17 cellular contexts compared by ENCODE assay signal in the genomic region with DNA sequence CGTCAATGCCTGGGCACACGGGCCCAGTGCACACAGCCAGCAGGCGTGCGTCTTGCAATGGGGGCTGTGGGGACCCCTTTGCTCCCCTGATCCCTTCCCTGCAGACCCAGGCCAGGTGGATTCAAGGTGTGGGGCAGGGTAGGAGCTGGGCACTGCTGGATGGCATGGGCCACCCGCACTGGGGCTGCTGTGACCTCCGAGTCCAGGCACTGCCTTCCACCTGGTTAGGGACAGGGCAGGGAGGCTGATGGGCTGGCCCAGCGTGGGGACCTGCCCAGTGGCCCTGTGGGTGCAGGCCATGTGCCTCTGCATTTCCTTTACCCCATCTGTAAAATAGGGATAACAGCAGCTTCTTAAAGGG. TPM values are rescaled to one million over a fixed set of nuclear protein-coding genes. Genes with fewer than 3 reads are reported as not detected.
DNase-seq lines count a peak whose midpoint lies in the region; ATAC-seq, FAIRE-seq and TF ChIP-seq lines count a peak whose summit lies in the region.
"Had no signal": no experiment of that assay in that cellular context is flagged by ENCODE, and none has a peak within 500 bp of the region (broad histone marks: within the 10 kb centered on the region; RNA-seq: fewer than 3 reads in every experiment).

No MANE protein-coding gene starts in this region.

- H3K4me2 ChIP-seq in K562 (ENCODE audit: insufficient read depth, low read length) (no peak overlapping the region), osteoblast (ENCODE audit: insufficient read depth, low read length) (no peak overlapping the region)
- H3K4me2 ChIP-seq: smooth muscle cell had no signal

- peak overlapping the region; percentile 80 for H3K27ac Mint-ChIP-seq in activated naive CD4-positive, alpha-beta T cell treated with anti-CD3 and anti-CD28 coated beads, Interleukin-2, amount 10 ng/mL, durations not matched to agents 7 days and 5 days
- H3K27ac Mint-ChIP-seq in activated naive CD4-positive, alpha-beta T cell treated with anti-CD3 and anti-CD28 coated beads for 36 hours = no peak overlapping the region
- H3K27ac Mint-ChIP-seq: progenitor cell of endocrine pancreas had no signal

- H3K9me1 ChIP-seq in K562 (ENCODE audit: control insufficient read depth, insufficient read depth, low read length) = peaks cover 2% of the 10 kb centered on the region

- TF ChIP-seq POLR2A in K562 (conservative IDR thresholded peaks at IDR 0.05) = no peak

- H3K9ac ChIP-seq in K562 (ENCODE audit: insufficient read depth in 1 of 2, low read depth in 2 of 2, low read length in 2 of 2) = no peak overlapping the region
- H3K9ac ChIP-seq: GM23248 had no signal

- CTCF ChIA-PET in activated naive CD4-positive, alpha-beta T cell treated with anti-CD3 and anti-CD28 coated beads, Interleukin-2, amount 10 ng/mL, durations not matched to agents 7 days and 5 days (lab: Charles Lee) = interaction anchor here (0.6 to 0.7 kb wide), 2 partner anchors 26 to 65 kb away, joined by 3 read pairs; no protein-coding TSS in a partner anchor
- CTCF ChIA-PET in activated naive CD4-positive, alpha-beta T cell treated with anti-CD3 and anti-CD28 coated beads for 36 hours (lab: Charles Lee) = interaction anchor here (2.9 kb wide), 1 partner anchor 64 kb away, joined by 12 read pairs; no protein-coding TSS in a partner anchor
- CTCF ChIA-PET in K562 (lab: Yijun Ruan, JAX; ENCODE audit: low intra/inter-chr PET ratio) = no interaction called here

- no peak for FAIRE-seq in K562 (lab: Jason Lieb, UNC)
- FAIRE-seq: HepG2 had no signal

- H3K27me3 ChIP-seq in K562 (ENCODE audit: control insufficient read depth in 2 of 2, insufficient read depth in 2 of 2, low read length in 2 of 2) (peaks cover 17 to 74% of the 10 kb centered on the region in 2 experiments; a peak in 4 of 5 replicates), osteoblast (ENCODE audit: insufficient read depth, low read length) (no peaks in the 10 kb centered on the region)

- H4K20me1 ChIP-seq in K562 (replicated peaks; ENCODE audit: control insufficient read depth, insufficient read depth, low read length) (no peaks in the 10 kb centered on the region), osteoblast (ENCODE audit: insufficient read depth, low read length) (no peaks in the 10 kb centered on the region)

- H3K27ac ChIP-seq in K562 (ENCODE audit: extremely low read depth, low read depth, low read length) = no peak overlapping the region
- H3K27ac ChIP-seq in osteoblast (ENCODE audit: low read depth, low read length) = no peak overlapping the region
- H3K27ac ChIP-seq: GM23248 had no signal

- H3K9me3 Mint-ChIP-seq in activated naive CD4-positive, alpha-beta T cell treated with anti-CD3 and anti-CD28 coated beads, Interleukin-2, amount 10 ng/mL, durations not matched to agents 7 days and 5 days = no peaks in the 10 kb centered on the region
- no peaks in the 10 kb centered on the region for H3K9me3 Mint-ChIP-seq in activated naive CD4-positive, alpha-beta T cell treated with anti-CD3 and anti-CD28 coated beads for 36 hours

- peaks cover 20% of the 10 kb centered on the region for H3K27me3 Mint-ChIP-seq in activated naive CD4-positive, alpha-beta T cell treated with anti-CD3 and anti-CD28 coated beads, Interleukin-2, amount 10 ng/mL, durations not matched to agents 7 days and 5 days
- no peaks in the 10 kb centered on the region for H3K27me3 Mint-ChIP-seq in activated naive CD4-positive, alpha-beta T cell treated with anti-CD3 and anti-CD28 coated beads for 36 hours (ENCODE audit: low read depth)

- H2AFZ ChIP-seq in K562 (ENCODE audit: low read depth, low read length) = no peak overlapping the region
- no peak overlapping the region for H2AFZ ChIP-seq in osteoblast (ENCODE audit: low read length)
- H2AFZ ChIP-seq: GM23248 had no signal

- 3% methylated on average over 5 of the region's 7 CpGs for WGBS in K562 (ENCODE audit: insufficient coverage, low coverage, missing lambda C conversion rate)

- no peaks in the 10 kb centered on the region for H3K36me3 ChIP-seq in K562 (ENCODE audit: control insufficient read depth, insufficient read depth, low read length)
- H3K36me3 ChIP-seq in osteoblast (ENCODE audit: insufficient read depth, low read length) = no peaks in the 10 kb centered on the region

- DNase-seq in activated naive CD4-positive, alpha-beta T cell treated with anti-CD3 and anti-CD28 coated beads, Interleukin-2, amount 10 ng/mL, durations not matched to agents 7 days and 5 days = no peak
- no peak for DNase-seq in activated naive CD4-positive, alpha-beta T cell treated with anti-CD3 and anti-CD28 coated beads for 36 hours
- DNase-seq in GM13976 (ENCODE audit: low spot score) (peak; percentile 36), K562 (ENCODE audit: extremely low read depth in 1 of 4, low spot score in 3 of 4) (peak in 1 of 4 experiments; percentile 1), sciatic nerve (ENCODE audit: low spot score) (peak; percentile 38), cerebellar cortex (ENCODE audit: low spot score) (no peak), osteoblast (ENCODE audit: insufficient read length, low spot score, missing footprints) (no peak)
- DNase-seq: GM23248, NCI-H2081, NCI-H510A had no signal

- no peak for TF ChIP-seq EP300 in K562 (IDR thresholded peaks at IDR 0.05; ENCODE audit: low read length)

- intact Hi-C loops in activated naive CD4-positive, alpha-beta T cell treated with anti-CD3 and anti-CD28 coated beads for 36 hours (cut with micrococcal nuclease) = loop anchor here (1.0 kb wide), 2 partner anchors 14 to 20 kb away; no protein-coding TSS in a partner anchor
- intact Hi-C loops in K562 (cut with micrococcal nuclease) (no loop called here), sciatic nerve (cut with DNase I) (no loop called here)

- TF ChIP-seq RAD21 in K562 (CRISPR knock-in tag; conservative IDR thresholded peaks at IDR 0.05 in 1 of 2, IDR thresholded peaks at IDR 0.05 in 1 of 2) = no peak

- H3K9me3 ChIP-seq in K562 (replicated peaks; ENCODE audit: control insufficient read depth, insufficient read depth, low read depth, low read length) = no peaks in the 10 kb centered on the region
- H3K9me3 ChIP-seq in osteoblast (ENCODE audit: low read depth, low read length) = no peaks in the 10 kb centered on the region

- peaks cover 0 to 23% of the 10 kb centered on the region in 2 experiments; a peak in 2 of 5 replicates for H3K4me1 ChIP-seq in K562 (replicated peaks in 1 of 2; ENCODE audit: control insufficient read depth in 2 of 2, insufficient read depth in 2 of 2, low read length in 2 of 2)
- no peaks in the 10 kb centered on the region for H3K4me1 ChIP-seq in osteoblast (ENCODE audit: insufficient read depth, low read length)

- no peaks in the 10 kb centered on the region for H3K79me2 ChIP-seq in K562 (ENCODE audit: control insufficient read depth, insufficient read depth, low read length)
- no peaks in the 10 kb centered on the region for H3K79me2 ChIP-seq in osteoblast (ENCODE audit: insufficient read depth, low read length)

- no peak for TF ChIP-seq CTCF in GM13976 (IDR thresholded peaks at IDR 0.05; ENCODE audit: borderline replicate concordance, control extremely low read depth, extremely low read depth, insufficient read depth, missing control alignments)
- no peak for TF ChIP-seq CTCF in K562 (IDR thresholded peaks at IDR 0.05 in 2 of 3, conservative IDR thresholded peaks at IDR 0.05 in 1 of 3; ENCODE audit: insufficient read depth in 2 of 3, low read depth in 1 of 3, low read length in 3 of 3)
- TF ChIP-seq CTCF in osteoblast (IDR thresholded peaks at IDR 0.05; ENCODE audit: extremely low read depth, low read depth, low read length) = no peak

- H3K4me3 Mint-ChIP-seq in activated naive CD4-positive, alpha-beta T cell treated with anti-CD3 and anti-CD28 coated beads, Interleukin-2, amount 10 ng/mL, durations not matched to agents 7 days and 5 days = peak overlapping the region; percentile 60
- no peak overlapping the region for H3K4me3 Mint-ChIP-seq in activated naive CD4-positive, alpha-beta T cell treated with anti-CD3 and anti-CD28 coated beads for 36 hours

- H3K4me1 Mint-ChIP-seq in activated naive CD4-positive, alpha-beta T cell treated with anti-CD3 and anti-CD28 coated beads, Interleukin-2, amount 10 ng/mL, durations not matched to agents 7 days and 5 days = peaks cover 43% of the 10 kb centered on the region
- peaks cover 64% of the 10 kb centered on the region for H3K4me1 Mint-ChIP-seq in activated naive CD4-positive, alpha-beta T cell treated with anti-CD3 and anti-CD28 coated beads for 36 hours (ENCODE audit: low read depth)

- ATAC-seq in K562 = no peak
- ATAC-seq in sciatic nerve = no peak
- no peak for ATAC-seq in HG02571 (IDR thresholded peaks at IDR 0.05; ENCODE audit: unreplicated experiment)
- ATAC-seq: HepG2 had no signal

- BruUV-seq in K562 (replicated peaks; lab: Mats Ljungman, UMichigan) = no TSS peak

- H3K4me3 ChIP-seq in K562 = no peak overlapping the region
- no peak overlapping the region for H3K4me3 ChIP-seq in osteoblast (ENCODE audit: insufficient read depth, low read length)
- H3K4me3 ChIP-seq: GM23248, smooth muscle cell had no signal

- POLR2A ChIA-PET in K562 (lab: Yijun Ruan, JAX) = no interaction called here

- in situ Hi-C loops in GM13976 (cut with MboI; ENCODE audit: low sequenced_read_pairs, unreplicated experiment) (no loop called here), K562 (cut with MboI) (no loop called here)

- H3K36me3 Mint-ChIP-seq in activated naive CD4-positive, alpha-beta T cell treated with anti-CD3 and anti-CD28 coated beads, Interleukin-2, amount 10 ng/mL, durations not matched to agents 7 days and 5 days = no peaks in the 10 kb centered on the region
- H3K36me3 Mint-ChIP-seq in activated naive CD4-positive, alpha-beta T cell treated with anti-CD3 and anti-CD28 coated beads for 36 hours (ENCODE audit: low read depth) = no peaks in the 10 kb centered on the region

RNA-seq across cellular contexts. Expression of gene KCNQ1, which starts 22.9 kb away (rescaled TPM):
- total RNA-seq in activated naive CD4-positive, alpha-beta T cell treated with anti-CD3 and anti-CD28 coated beads for 36 hours = 10 to 100 TPM; 10.6 to 10.8 TPM
- not detected in 2 replicates for total RNA-seq in K562 (2011; cell fraction: chromatin; rRNA removed; ENCODE audit: low replicate concordance)
- total RNA-seq in K562 (2011; cell fraction: nucleolus; rRNA removed) = not detected in 2 replicates
- not detected in 2 replicates for total RNA-seq in K562 (2011; cell fraction: nucleoplasm; rRNA removed)
- total RNA-seq in K562 (2014; rRNA removed) = not detected in 2 replicates
- total RNA-seq in K562 (2014; rRNA removed; fragmentation: Illumina TruSeq; extraction: Trizol) = not detected in 2 replicates
- not detected in 2 replicates for total RNA-seq in K562 (2015; rRNA removed; fragmentation: Illumina TruSeq; extraction: Trizol)
- 0.44 and 0.45 TPM in 2 replicates for total RNA-seq in K562 (2021)
- not detected in 2 replicates for polyA plus RNA-seq in K562 (2011; rRNA removed)
- 0.01 and 0.06 TPM in 2 replicates for polyA plus RNA-seq in K562 (2011; cell fraction: cytosol; rRNA removed)
- polyA plus RNA-seq in K562 (2011; cell fraction: nucleus; rRNA removed) = not detected in 2 replicates
- polyA plus RNA-seq in K562 (2012) = not detected in 2 replicates
- not detected in 2 replicates for polyA plus RNA-seq in K562 (2014; fragmentation: Illumina TruSeq; extraction: Trizol)
- polyA plus RNA-seq in K562 (2014; fragmentation: Nextera tagmentation; extraction: Ambion mirVana) = not detected
- not detected in 2 replicates for polyA plus RNA-seq in K562 (2014; rRNA removed)
- not detected in 2 replicates for polyA minus RNA-seq in K562 (2011; rRNA and poly(A)+ RNA removed)
- polyA minus RNA-seq in K562 (2011; cell fraction: cytosol; rRNA and poly(A)+ RNA removed) = not detected in 2 replicates
- 0.13 TPM in 1 of 2 replicates, not detected in the other for polyA minus RNA-seq in K562 (2011; cell fraction: nucleus; rRNA and poly(A)+ RNA removed)
- total RNA-seq in sciatic nerve = 6.2 TPM
- total RNA-seq in osteoblast = not detected in 2 replicates
- total RNA-seq: GM23248 had no signal
- polyA plus RNA-seq: GM23248 had no signal

RNA-seq across cellular contexts. Expression of gene TRPM5, which starts 23.4 kb away (rescaled TPM):
- not detected for total RNA-seq in activated naive CD4-positive, alpha-beta T cell treated with anti-CD3 and anti-CD28 coated beads for 36 hours
- not detected in 2 replicates for total RNA-seq in K562 (2011; cell fraction: chromatin; rRNA removed; ENCODE audit: low replicate concordance)
- total RNA-seq in K562 (2011; cell fraction: nucleolus; rRNA removed) = not detected in 2 replicates
- not detected in 2 replicates for total RNA-seq in K562 (2011; cell fraction: nucleoplasm; rRNA removed)
- not detected in 2 replicates for total RNA-seq in K562 (2014; rRNA removed)
- total RNA-seq in K562 (2014; rRNA removed; fragmentation: Illumina TruSeq; extraction: Trizol) = not detected in 2 replicates
- not detected in 2 replicates for total RNA-seq in K562 (2015; rRNA removed; fragmentation: Illumina TruSeq; extraction: Trizol)
- not detected in 2 replicates for total RNA-seq in K562 (2021)
- polyA plus RNA-seq in K562 (2011; rRNA removed) = not detected in 2 replicates
- polyA plus RNA-seq in K562 (2011; cell fraction: cytosol; rRNA removed) = not detected in 2 replicates
- not detected in 2 replicates for polyA plus RNA-seq in K562 (2011; cell fraction: nucleus; rRNA removed)
- polyA plus RNA-seq in K562 (2012) = 0.03 TPM in 1 of 2 replicates, not detected in the other
- not detected in 2 replicates for polyA plus RNA-seq in K562 (2014; fragmentation: Illumina TruSeq; extraction: Trizol)
- not detected for polyA plus RNA-seq in K562 (2014; fragmentation: Nextera tagmentation; extraction: Ambion mirVana)
- polyA plus RNA-seq in K562 (2014; rRNA removed) = not detected in 2 replicates
- not detected in 2 replicates for polyA minus RNA-seq in K562 (2011; rRNA and poly(A)+ RNA removed)
- not detected in 2 replicates for polyA minus RNA-seq in K562 (2011; cell fraction: cytosol; rRNA and poly(A)+ RNA removed)
- not detected in 2 replicates for polyA minus RNA-seq in K562 (2011; cell fraction: nucleus; rRNA and poly(A)+ RNA removed)
- total RNA-seq in sciatic nerve = not detected
- total RNA-seq in osteoblast = under 0.01 TPM in 1 of 2 replicates, not detected in the other
- total RNA-seq: epithelial cell of proximal tubule, GM23248, HepG2, lower leg skin, myocyte, smooth muscle cell had no signal
- polyA plus RNA-seq: GM23248, smooth muscle cell had no signal

Comparison
In these comparisons a context has a peak if more than half of its experiments do, and no peak if none do; other contexts are left out.
1. DNase-seq: peak in GM13976 (single experiment) and sciatic nerve (single experiment); none in activated naive CD4-positive, alpha-beta T cell treated with anti-CD3 and anti-CD28 coated beads, Interleukin-2, amount 10 ng/mL, durations not matched to agents 7 days and 5 days (single experiment), activated naive CD4-positive, alpha-beta T cell treated with anti-CD3 and anti-CD28 coated beads for 36 hours (single experiment), cerebellar cortex (single experiment) and osteoblast (single experiment).